ENCODE assay signal across 14 cellular contexts in the genomic region with DNA sequence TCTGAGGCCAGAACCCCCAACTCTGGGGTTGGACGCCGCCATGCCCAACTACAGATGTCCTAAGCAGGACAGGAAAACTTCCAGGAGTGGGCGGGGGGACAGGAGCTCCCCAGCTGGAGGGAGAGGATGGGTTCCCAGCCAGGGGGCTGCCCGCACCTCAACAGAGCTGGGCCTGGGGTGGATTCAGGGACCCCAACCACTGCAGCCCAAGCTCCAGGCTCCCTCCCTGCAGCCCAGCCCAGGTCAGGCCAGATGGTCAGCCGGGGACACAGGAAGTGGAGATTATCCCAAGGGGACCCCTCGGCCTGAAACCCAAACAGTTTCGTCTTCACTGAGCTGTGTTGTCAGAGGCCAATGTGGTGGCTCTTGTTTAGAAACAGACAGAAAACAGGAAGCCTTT. TPM values are rescaled to one million over a fixed set of nuclear protein-coding genes. Genes with fewer than 3 reads are reported as not detected.
A peak's percentile ranks its signal among the peaks of the same experiment; 100 is the strongest.
DNase-seq lines count a peak whose midpoint lies in the region; ATAC-seq and TF ChIP-seq lines count a peak whose summit lies in the region.
"Had no signal": no experiment of that assay in that cellular context is flagged by ENCODE, and none has a peak within 500 bp of the region (broad histone marks: within the 10 kb centered on the region; RNA-seq: fewer than 3 reads in every experiment).

No MANE protein-coding gene starts in this region.

- H3K9ac ChIP-seq in iPS-20b (ENCODE audit: low read depth, low read length) (no peak overlapping the region), stomach smooth muscle (ENCODE audit: low read length in 2 of 2) (peak overlapping the region; percentile 13 to 32)
- H3K9ac ChIP-seq: KMS-11 had no signal

- no TSS peak for BruUV-seq in Calu3 (replicated peaks; lab: Mats Ljungman, UMichigan)

- H3K9me3 ChIP-seq in iPS-20b (ENCODE audit: insufficient read depth, low read depth, low read length) (no peaks in the 10 kb centered on the region), stomach smooth muscle (ENCODE audit: control insufficient read depth in 2 of 2, low read length in 2 of 2) (no peaks in the 10 kb centered on the region)

- H3K27me3 ChIP-seq in brain microvascular endothelial cell (replicated peaks) (no peaks in the 10 kb centered on the region), iPS-20b (ENCODE audit: insufficient read depth, low read length) (no peaks in the 10 kb centered on the region), stomach smooth muscle (ENCODE audit: control insufficient read depth in 1 of 2, insufficient read depth in 2 of 2, low read length in 2 of 2) (no peaks in the 10 kb centered on the region)

- ATAC-seq in HG03442 (IDR thresholded peaks at IDR 0.05; ENCODE audit: unreplicated experiment): no peak

- H3K27ac Mint-ChIP-seq in Calu3 (ENCODE audit: unreplicated experiment): peak overlapping the region; percentile 87
- H3K27ac Mint-ChIP-seq: activated B cell treated with CpG ODN at 0.5 μM for 24 hours; activated T-cell treated with anti-CD3 and anti-CD28 coated beads, Interleukin-2, amount 50 U/mL, for 24 hours; mesothelial cell of epicardium had no signal

- H3K36me3 ChIP-seq in brain microvascular endothelial cell (replicated peaks) (peaks cover 2% of the 10 kb centered on the region), iPS-20b (ENCODE audit: insufficient read depth, low read depth, low read length) (peaks cover 12% of the 10 kb centered on the region; the same call in 1 of the 2 replicates), stomach smooth muscle (ENCODE audit: control insufficient read depth in 2 of 2, insufficient read depth in 2 of 2, low read length in 2 of 2) (peaks cover 4% of the 10 kb centered on the region in 2 donors)

- in situ Hi-C loops in brain microvascular endothelial cell (cut with HindIII; ENCODE audit: low pct_ligation_motif_present, low sequenced_read_pairs): no loop called here

- peaks cover 94% of the 10 kb centered on the region for H3K36me3 Mint-ChIP-seq in Calu3 (ENCODE audit: insufficient read depth, unreplicated experiment)
- H3K36me3 Mint-ChIP-seq: mesothelial cell of epicardium had no signal

- DNase-seq in Calu3 (no peak), brain microvascular endothelial cell (no peak), NCI-H1105 (lab: John Stamatoyannopoulos, UW) (no peak), UCSD-AML1 (lab: John Stamatoyannopoulos, UW; ENCODE audit: unreplicated experiment) (no peak)
- no peak for DNase-seq in stimulated activated CD4-positive, alpha-beta T cell treated with anti-CD3 and anti-CD28 coated beads, Interleukin-4, amount 100 ng/mL, for 24 hours
- DNase-seq: activated B cell treated with CpG ODN at 0.5 μM for 24 hours; activated T-cell treated with anti-CD3 and anti-CD28 coated beads, Interleukin-2, amount 50 U/mL, for 24 hours; foreskin melanocyte; H9 had no signal

- H3K4me3 ChIP-seq in brain microvascular endothelial cell (ENCODE audit: low read depth, low read length): no peak overlapping the region
- H3K4me3 ChIP-seq in iPS-20b (ENCODE audit: low read length): no peak overlapping the region
- peak overlapping the region in 1 of 2 donors; percentile 64 for H3K4me3 ChIP-seq in stomach smooth muscle (ENCODE audit: low read length in 2 of 2)

- H3K27ac ChIP-seq in brain microvascular endothelial cell (peak overlapping the region; percentile 75), iPS-20b (ENCODE audit: low read length) (peak overlapping the region; percentile 56), stomach smooth muscle (ENCODE audit: low read length) (peak overlapping the region; percentile 85)
- H3K27ac ChIP-seq: KMS-11 had no signal

- H3K4me1 ChIP-seq in iPS-20b (ENCODE audit: insufficient read depth, low read length) (peaks cover 35% of the 10 kb centered on the region), stomach smooth muscle (ENCODE audit: control insufficient read depth, insufficient read depth, low read length) (peaks cover 95% of the 10 kb centered on the region)

- no peaks in the 10 kb centered on the region for H3K27me3 Mint-ChIP-seq in Calu3 (ENCODE audit: unreplicated experiment)
- H3K27me3 Mint-ChIP-seq: activated B cell treated with CpG ODN at 0.5 μM for 24 hours had no signal

- TF ChIP-seq CTCF in Calu3 (IDR thresholded peaks at IDR 0.05; ENCODE audit: unreplicated experiment) (no peak), brain microvascular endothelial cell (IDR thresholded peaks at IDR 0.05; ENCODE audit: low read depth, low read length, missing control alignments) (no peak)

- CTCF ChIA-PET in Calu3 (lab: Charles Lee): interaction anchor here (0.6 to 1.5 kb wide), 3 partner anchors 8 to 70 kb away, joined by 4 to 5 read pairs (median 4); a partner anchor contains a TSS

- H3K4me1 Mint-ChIP-seq in Calu3 (ENCODE audit: low read depth, unreplicated experiment): peaks cover 71% of the 10 kb centered on the region
- H3K4me1 Mint-ChIP-seq: activated B cell treated with CpG ODN at 0.5 μM for 24 hours had no signal

- H3K9me3 Mint-ChIP-seq in Calu3 (ENCODE audit: low read depth, unreplicated experiment): no peaks in the 10 kb centered on the region
- H3K9me3 Mint-ChIP-seq: activated B cell treated with CpG ODN at 0.5 μM for 24 hours; activated T-cell treated with anti-CD3 and anti-CD28 coated beads, Interleukin-2, amount 50 U/mL, for 24 hours; H9; mesothelial cell of epicardium had no signal

- peak overlapping the region; percentile 74 for H3K4me3 Mint-ChIP-seq in Calu3 (ENCODE audit: low read depth, unreplicated experiment)
- H3K4me3 Mint-ChIP-seq: activated B cell treated with CpG ODN at 0.5 μM for 24 hours; activated T-cell treated with anti-CD3 and anti-CD28 coated beads, Interleukin-2, amount 50 U/mL, for 24 hours; H9; mesothelial cell of epicardium had no signal

- intact Hi-C loops in Calu3 (cut with micrococcal nuclease; ENCODE audit: unreplicated experiment): no loop called here

RNA-seq across cellular contexts. Expression of a gene that starts 9.4 kb away (rescaled TPM):
- total RNA-seq in Calu3 (2022): 740 and 763 TPM in 2 replicates

RNA-seq across cellular contexts. Expression of a gene that starts 29.2 kb away (rescaled TPM):
- total RNA-seq in Calu3 (2022): 1,920 and 1,936 TPM in 2 replicates

RNA-seq across cellular contexts. Expression of a gene that starts 49.4 kb away (rescaled TPM):
- total RNA-seq in Calu3 (2022): 12.2 and 13.6 TPM in 2 replicates

RNA-seq across cellular contexts. Expression of a gene that starts 54.9 kb away (rescaled TPM):
- 222 and 227 TPM in 2 replicates for total RNA-seq in Calu3 (2022)
